ENCODE assay signal across 22 cellular contexts in the genomic region with DNA sequence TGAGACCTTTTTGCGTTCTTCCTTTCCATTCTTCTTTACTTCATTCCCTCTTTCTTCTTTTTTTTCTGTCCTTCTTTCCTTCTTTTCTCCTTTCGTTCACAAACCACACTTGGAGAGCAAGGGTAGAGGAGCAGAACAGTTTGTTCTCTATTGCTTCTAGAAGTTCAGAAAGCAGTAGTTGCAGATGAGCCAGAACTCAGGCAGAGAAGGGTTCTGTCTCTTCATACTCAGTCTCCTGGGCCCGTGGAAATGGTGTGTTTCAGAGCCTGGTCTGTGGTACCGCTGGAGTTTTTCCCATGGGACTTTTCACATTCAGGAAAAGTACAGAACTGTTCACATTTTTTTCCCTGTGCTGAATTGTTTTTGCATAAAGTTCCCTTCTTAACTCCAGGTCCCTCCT.
"Had no signal": no experiment of that assay in that cellular context is flagged by ENCODE, and none has a peak within 500 bp of the region (broad histone marks: within the 10 kb centered on the region; RNA-seq: fewer than 3 reads in every experiment).

No MANE protein-coding gene starts in this region.

- H3K4me3 ChIP-seq: esophagus muscularis mucosa, gastroesophageal sphincter, lower lobe of right lung, pancreas, prostate gland, right lobe of liver, spleen, thyroid gland, upper lobe of left lung, uterus had no signal

- H3K27me3 ChIP-seq: esophagus muscularis mucosa, gastroesophageal sphincter, pancreas, right lobe of liver, spleen, thyroid gland, upper lobe of left lung, uterus had no signal

- ATAC-seq: effector memory CD8-positive, alpha-beta T cell; gastroesophageal sphincter; left lobe of liver; lower lobe of right lung; right lobe of liver; stimulated activated memory B cell treated with anti-CD40 and anti-IgM and Interleukin-4, amounts not matched to agents 10 μg/mL and 1 μg/mL and 100 μg/mL, for 72 hours had no signal

- DNase-seq: effector memory CD8-positive, alpha-beta T cell; glutamatergic neuron; islet precursor cell; lower lobe of right lung; mesenchymal stem cell; midbrain; occipital lobe; pancreas; right lobe of liver; spleen; stimulated activated CD4-positive, alpha-beta T cell treated with anti-CD3 and anti-CD28 coated beads, Interleukin-15, amount 100 ng/mL, for 24 hours; stimulated activated CD4-positive, alpha-beta T cell treated with anti-CD3 and anti-CD28 coated beads, Interleukin-1b, Interleukin-23, amount 100 ng/mL, for 48 hours; stimulated activated CD4-positive, alpha-beta T cell treated with anti-CD3 and anti-CD28 coated beads, Interleukin-4, amount 100 ng/mL, for 24 hours; thyroid gland; upper lobe of left lung; uterus had no signal

- H3K4me1 ChIP-seq: pancreas, prostate gland, right lobe of liver, spleen had no signal

- H3K9me3 ChIP-seq: esophagus muscularis mucosa, gastroesophageal sphincter, lower lobe of right lung, pancreas, prostate gland, right lobe of liver, thyroid gland, upper lobe of left lung, uterus had no signal

- H3K36me3 ChIP-seq: pancreas, prostate gland, thyroid gland, uterus had no signal

- H3K27ac ChIP-seq: epithelial cell of prostate, esophagus muscularis mucosa, lower lobe of right lung, pancreas, right lobe of liver, spleen, upper lobe of left lung had no signal
